Comparison of ENCODE assay signal across 9 cellular contexts in the genomic region with DNA sequence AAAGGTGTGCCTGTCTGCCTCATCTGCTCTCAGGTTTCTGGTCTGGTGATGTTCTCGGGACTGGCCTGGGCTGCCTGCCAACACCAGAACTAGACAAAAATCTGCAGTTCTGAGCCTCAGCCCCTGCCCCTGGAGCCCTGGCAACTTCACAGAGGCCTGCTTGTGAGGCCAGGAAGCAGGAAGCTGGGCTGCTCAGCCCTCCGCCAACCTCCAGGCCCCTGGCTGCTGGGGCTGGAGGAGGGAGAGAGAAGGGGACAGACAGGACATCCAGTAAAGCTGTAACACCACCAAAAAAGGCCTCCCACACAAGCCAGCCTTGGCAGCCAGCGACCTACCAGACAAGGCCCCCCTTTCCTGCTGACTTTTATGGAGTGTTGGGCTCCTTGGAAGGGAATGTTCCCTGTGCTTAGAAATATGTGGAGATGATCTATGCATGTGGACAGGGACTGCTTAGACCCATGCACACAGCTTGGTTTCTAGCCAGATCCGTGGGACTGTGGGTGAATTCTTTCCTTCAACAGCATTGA.
DNase-seq lines count a peak whose midpoint lies in the region; ATAC-seq and TF ChIP-seq lines count a peak whose summit lies in the region.
"Had no signal": no experiment of that assay in that cellular context is flagged by ENCODE, and none has a peak within 500 bp of the region (broad histone marks: within the 10 kb centered on the region; RNA-seq: fewer than 3 reads in every experiment).

No MANE protein-coding gene starts in this region.

- DNase-seq in AG10803 (ENCODE audit: low read depth) (peak; percentile 92), RPMI8226 (peak; percentile 68), fibroblast of villous mesenchyme (ENCODE audit: low read depth) (peak; percentile 57), occipital lobe (lab: John Stamatoyannopoulos, UW) (peak; percentile 62), endodermal cell (no peak), OCI-M2 (lab: John Stamatoyannopoulos, UW; ENCODE audit: unreplicated experiment) (no peak)
- no peak for DNase-seq in activated CD4-positive, alpha-beta T cell treated with anti-CD3 and anti-CD28 coated beads, Interleukin-2, amount 50 U/mL, for 48 hours

- H3K4me3 ChIP-seq in AG10803 (ENCODE audit: low read length) (no peak overlapping the region), fibroblast of villous mesenchyme (ENCODE audit: low read depth, low read length) (no peak overlapping the region), endodermal cell (ENCODE audit: low read length) (no peak overlapping the region)

- H3K27ac ChIP-seq in endodermal cell (ENCODE audit: low read depth, low read length) = no peak overlapping the region

- no peaks in the 10 kb centered on the region for H3K36me3 Mint-ChIP-seq in endodermal cell (ENCODE audit: low read depth)

- no peak for ATAC-seq in HG02571 (IDR thresholded peaks at IDR 0.05; ENCODE audit: unreplicated experiment)
- ATAC-seq: Panc1 had no signal

- H3K9me3 ChIP-seq in endodermal cell (ENCODE audit: control insufficient read depth, low read length) = no peaks in the 10 kb centered on the region

- no peaks in the 10 kb centered on the region for H3K27me3 Mint-ChIP-seq in endodermal cell (ENCODE audit: insufficient read depth)

- WGBS in endodermal cell (ENCODE audit: insufficient coverage in 1 of 2, insufficient read length in 1 of 2), 2 experiments = 91 to 100% methylated on average over 1 to 4 of the region's 4 CpGs

- H3K36me3 ChIP-seq in endodermal cell (ENCODE audit: control insufficient read depth, insufficient read depth, low read length) = no peaks in the 10 kb centered on the region

- no peak overlapping the region for H3K27ac Mint-ChIP-seq in endodermal cell

- H3K4me3 Mint-ChIP-seq in endodermal cell = no peak overlapping the region

- H3K4me1 Mint-ChIP-seq in endodermal cell = peaks cover 13% of the 10 kb centered on the region

- H3K9ac ChIP-seq in endodermal cell (ENCODE audit: extremely low read depth, low read length, poor library complexity, severe bottlenecking) = no peak overlapping the region

- no peaks in the 10 kb centered on the region for H3K9me3 Mint-ChIP-seq in endodermal cell

- no peaks in the 10 kb centered on the region for H3K27me3 ChIP-seq in endodermal cell (ENCODE audit: control insufficient read depth, insufficient read depth, low read length, poor library complexity, severe bottlenecking)

- TF ChIP-seq CTCF in AG10803 (conservative IDR thresholded peaks at IDR 0.05; ENCODE audit: low read length) (no peak), fibroblast of villous mesenchyme (IDR thresholded peaks at IDR 0.05; ENCODE audit: insufficient read depth, low read depth, low read length) (no peak), endodermal cell (conservative IDR thresholded peaks at IDR 0.05) (no peak)

- H3K4me1 ChIP-seq in endodermal cell (ENCODE audit: control insufficient read depth, insufficient read depth, low read length) = peaks cover 1% of the 10 kb centered on the region

Comparison
In these comparisons a context has a peak if more than half of its experiments do, and no peak if none do; other contexts are left out.
1. DNase-seq: peak in AG10803 (single experiment), RPMI8226 (single experiment), fibroblast of villous mesenchyme (single experiment) and occipital lobe (single experiment); none in endodermal cell (single experiment), activated CD4-positive, alpha-beta T cell treated with anti-CD3 and anti-CD28 coated beads, Interleukin-2, amount 50 U/mL, for 48 hours (0 of 2) and OCI-M2 (single experiment).